21 cellular contexts compared by ENCODE assay signal in the genomic region with DNA sequence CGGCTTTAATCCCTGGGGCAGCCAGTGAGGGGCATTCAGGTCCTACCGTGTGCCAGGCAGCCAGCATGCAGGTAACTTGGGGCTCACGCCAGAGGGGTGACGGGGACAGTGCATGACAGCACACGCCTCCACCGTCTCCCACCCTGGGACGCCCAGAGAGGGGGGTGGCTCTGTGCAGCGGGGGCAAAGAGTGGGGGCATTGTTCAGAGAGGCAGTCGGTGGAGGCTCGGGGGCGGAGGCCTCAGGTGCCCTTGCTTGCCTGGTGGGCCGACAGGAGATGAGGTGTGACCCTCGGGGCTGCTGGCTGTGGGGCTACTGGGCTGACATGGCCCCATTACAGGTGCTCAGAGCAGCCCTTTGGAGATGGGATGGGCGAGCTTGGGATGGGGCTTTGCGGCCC. TPM values are rescaled to one million over a fixed set of nuclear protein-coding genes. Genes with fewer than 3 reads are reported as not detected.
DNase-seq lines count a peak whose midpoint lies in the region; ATAC-seq, FAIRE-seq and TF ChIP-seq lines count a peak whose summit lies in the region.
"Had no signal": no experiment of that assay in that cellular context is flagged by ENCODE, and none has a peak within 500 bp of the region (broad histone marks: within the 10 kb centered on the region; RNA-seq: fewer than 3 reads in every experiment).

No MANE protein-coding gene starts in this region.

- H3K36me3 ChIP-seq in HepG2 (replicated peaks in 1 of 2; ENCODE audit: control insufficient read depth in 1 of 2, insufficient read depth in 2 of 2, low read length in 2 of 2), result peaks cover 17 to 44% of the 10 kb centered on the region in 2 experiments; a peak in 4 of 5 replicates
- H3K36me3 ChIP-seq in right lobe of liver, result peaks cover 0 to 49% (median 4%) of the 10 kb centered on the region in 4 donors
- peaks cover 21% of the 10 kb centered on the region for H3K36me3 ChIP-seq in RWPE2 (ENCODE audit: low read depth)
- peaks cover 26% of the 10 kb centered on the region for H3K36me3 ChIP-seq in osteoblast (ENCODE audit: insufficient read depth, low read length)
- H3K36me3 ChIP-seq in upper lobe of right lung, result peaks cover 58% of the 10 kb centered on the region

- no peaks in the 10 kb centered on the region for H3K79me2 ChIP-seq in HepG2 (ENCODE audit: insufficient read depth, low read length)
- no peaks in the 10 kb centered on the region for H3K79me2 ChIP-seq in osteoblast (ENCODE audit: insufficient read depth, low read length)

- no peak for DNase-seq in HepG2 (ENCODE audit: low spot score)
- DNase-seq in right lobe of liver, result no peak
- DNase-seq in RWPE2 (ENCODE audit: low spot score), result peak; percentile 39
- peak; percentile 32 for DNase-seq in osteoblast (ENCODE audit: insufficient read length, low spot score, missing footprints)
- no peak for DNase-seq in upper lobe of right lung
- no peak for DNase-seq in KG1 (lab: John Stamatoyannopoulos, UW)
- DNase-seq in activated naive CD8-positive, alpha-beta T cell treated with anti-CD3 and anti-CD28 coated beads for 36 hours, result no peak
- DNase-seq: Caco-2; CD4-positive, CD25-positive, alpha-beta regulatory T cell; CD8-positive, alpha-beta T cell; DMS153; DND-41; GOT3; HCEC 1CT had no signal

- no peak for ATAC-seq in HepG2
- no peak for ATAC-seq in right lobe of liver
- ATAC-seq in RWPE2 (ENCODE audit: low read depth), result no peak
- ATAC-seq in upper lobe of right lung, result no peak
- ATAC-seq: CD8-positive, alpha-beta T cell had no signal

- no TSS peak for BruUV-seq in HepG2 (replicated peaks; lab: Mats Ljungman, UMichigan)

- POLR2A ChIA-PET in HepG2 (lab: Yijun Ruan, JAX), result no interaction called here

- H3K27me3 Mint-ChIP-seq in activated naive CD8-positive, alpha-beta T cell treated with anti-CD3 and anti-CD28 coated beads for 36 hours, result no peaks in the 10 kb centered on the region
- H3K27me3 Mint-ChIP-seq: CD4-positive, CD25-positive, alpha-beta regulatory T cell had no signal

- 98% methylated on average over 14 of the region's 15 CpGs for WGBS in HepG2 (ENCODE audit: low lambda C conversion rate)
- WGBS in right lobe of liver (ENCODE audit: insufficient coverage, low coverage, low lambda C conversion rate, missing lambda C conversion rate), result 94% methylated on average over 2 of the region's 15 CpGs

- H2AFZ ChIP-seq in HepG2 (ENCODE audit: low read length) (no peak overlapping the region), osteoblast (ENCODE audit: low read length) (no peak overlapping the region)

- H3K4me3 Mint-ChIP-seq in activated naive CD8-positive, alpha-beta T cell treated with anti-CD3 and anti-CD28 coated beads for 36 hours, result no peak overlapping the region
- H3K4me3 Mint-ChIP-seq: CD4-positive, CD25-positive, alpha-beta regulatory T cell; CD8-positive, alpha-beta T cell had no signal

- no peak overlapping the region for H3K9ac ChIP-seq in HepG2 (ENCODE audit: insufficient read depth, low read depth, low read length)

- TF ChIP-seq POLR2A in HepG2 (IDR thresholded peaks at IDR 0.05; ENCODE audit: insufficient read depth in 1 of 2, low read depth in 2 of 2, low read length in 2 of 2), result no peak
- TF ChIP-seq POLR2A in right lobe of liver (IDR thresholded peaks at IDR 0.05), result no peak

- no peaks in the 10 kb centered on the region for H3K36me3 Mint-ChIP-seq in activated naive CD8-positive, alpha-beta T cell treated with anti-CD3 and anti-CD28 coated beads for 36 hours

- H3K9me3 Mint-ChIP-seq in activated naive CD8-positive, alpha-beta T cell treated with anti-CD3 and anti-CD28 coated beads for 36 hours, result no peaks in the 10 kb centered on the region
- H3K9me3 Mint-ChIP-seq: CD4-positive, CD25-positive, alpha-beta regulatory T cell; CD8-positive, alpha-beta T cell had no signal

- CTCF ChIA-PET in HepG2 (lab: Yijun Ruan, JAX; ENCODE audit: low intra/inter-chr PET ratio, low total read pairs), result no interaction called here

- no peak overlapping the region for H3K4me2 ChIP-seq in HepG2 (ENCODE audit: low read depth, low read length)
- H3K4me2 ChIP-seq in osteoblast (ENCODE audit: insufficient read depth, low read length), result no peak overlapping the region

- no peaks in the 10 kb centered on the region for H3K9me3 ChIP-seq in HepG2 (ENCODE audit: low read length)
- H3K9me3 ChIP-seq in right lobe of liver, result no peaks in the 10 kb centered on the region
- H3K9me3 ChIP-seq in RWPE2 (ENCODE audit: severe bottlenecking), result no peaks in the 10 kb centered on the region
- no peaks in the 10 kb centered on the region for H3K9me3 ChIP-seq in osteoblast (ENCODE audit: low read depth, low read length)
- no peaks in the 10 kb centered on the region for H3K9me3 ChIP-seq in upper lobe of right lung
- H3K9me3 ChIP-seq: Caco-2 had no signal

- H3K4me1 Mint-ChIP-seq in activated naive CD8-positive, alpha-beta T cell treated with anti-CD3 and anti-CD28 coated beads for 36 hours, result no peaks in the 10 kb centered on the region
- H3K4me1 Mint-ChIP-seq: CD4-positive, CD25-positive, alpha-beta regulatory T cell had no signal

- FAIRE-seq in HepG2 (lab: Jason Lieb, UNC), result no peak
- FAIRE-seq: G401.6, GM12892, H54 had no signal

- no peaks in the 10 kb centered on the region for H4K20me1 ChIP-seq in HepG2 (ENCODE audit: insufficient read depth, low read length)
- H4K20me1 ChIP-seq in osteoblast (ENCODE audit: insufficient read depth, low read length), result no peaks in the 10 kb centered on the region

- no peak for TF ChIP-seq RAD21 in HepG2 (CRISPR knock-in tag; IDR thresholded peaks at IDR 0.05)

- TF ChIP-seq EP300 in HepG2 (IDR thresholded peaks at IDR 0.05; ENCODE audit: low read depth in 2 of 2, low read length in 2 of 2) (no peak), HepG2 (CRISPR knock-in tag; IDR thresholded peaks at IDR 0.05; ENCODE audit: borderline replicate concordance) (no peak)

- TF ChIP-seq CTCF in HepG2 (CRISPR knock-in tag; IDR thresholded peaks at IDR 0.05), result no peak
- no peak for TF ChIP-seq CTCF in right lobe of liver (IDR thresholded peaks at IDR 0.05)
- no peak for TF ChIP-seq CTCF in RWPE2 (IDR thresholded peaks at IDR 0.05; ENCODE audit: poor library complexity, severe bottlenecking)
- no peak for TF ChIP-seq CTCF in osteoblast (IDR thresholded peaks at IDR 0.05; ENCODE audit: extremely low read depth, low read depth, low read length)
- TF ChIP-seq CTCF in upper lobe of right lung (IDR thresholded peaks at IDR 0.05), result no peak

- H3K4me3 ChIP-seq in HepG2 (replicated peaks in 1 of 3; ENCODE audit: insufficient read depth in 1 of 3, low read depth in 2 of 3, low read length in 3 of 3) (no peak overlapping the region), right lobe of liver (no peak overlapping the region), RWPE2 (ENCODE audit: severe bottlenecking) (no peak overlapping the region), osteoblast (ENCODE audit: insufficient read depth, low read length) (no peak overlapping the region), upper lobe of right lung (no peak overlapping the region)

- no peak overlapping the region for H3K27ac ChIP-seq in HepG2 (ENCODE audit: extremely low read length, insufficient read depth, low read length)
- no peak overlapping the region for H3K27ac ChIP-seq in right lobe of liver
- H3K27ac ChIP-seq in RWPE2 (ENCODE audit: poor library complexity, severe bottlenecking), result no peak overlapping the region
- H3K27ac ChIP-seq in osteoblast (ENCODE audit: low read depth, low read length), result no peak overlapping the region
- H3K27ac ChIP-seq in upper lobe of right lung, result no peak overlapping the region
- H3K27ac ChIP-seq: C4-2B had no signal

- H3K27me3 ChIP-seq in HepG2 (ENCODE audit: control insufficient read depth in 1 of 2, insufficient read depth in 2 of 2, low read length in 2 of 2) (no peaks in the 10 kb centered on the region), right lobe of liver (no peaks in the 10 kb centered on the region), RWPE2 (ENCODE audit: insufficient read depth, poor library complexity, severe bottlenecking) (no peaks in the 10 kb centered on the region), osteoblast (ENCODE audit: insufficient read depth, low read length) (no peaks in the 10 kb centered on the region), upper lobe of right lung (no peaks in the 10 kb centered on the region)

- in situ Hi-C loops in HepG2 (cut with HindIII; ENCODE audit: extremely low pct_ligation_motif_present, low pct_unique_long_range_greater_than_20kb), result no loop called here

- intact Hi-C loops in HepG2 (cut with micrococcal nuclease; ENCODE audit: unreplicated experiment), result no loop called here
- intact Hi-C loops in right lobe of liver (cut with DNase I), result loop anchor here in 1 of 2 donors (10.0 kb wide), 1 partner anchor 235 kb away; no protein-coding TSS in a partner anchor
- intact Hi-C loops in upper lobe of right lung (cut with DNase I), result no loop called here

- no peak overlapping the region for H3K27ac Mint-ChIP-seq in activated naive CD8-positive, alpha-beta T cell treated with anti-CD3 and anti-CD28 coated beads for 36 hours
- H3K27ac Mint-ChIP-seq: CD8-positive, alpha-beta T cell had no signal

- no peaks in the 10 kb centered on the region for H3K4me1 ChIP-seq in HepG2 (ENCODE audit: insufficient read depth, low read length)
- H3K4me1 ChIP-seq in right lobe of liver, result no peaks in the 10 kb centered on the region
- H3K4me1 ChIP-seq in RWPE2 (ENCODE audit: insufficient read depth, poor library complexity, severe bottlenecking), result no peaks in the 10 kb centered on the region
- H3K4me1 ChIP-seq in osteoblast (ENCODE audit: insufficient read depth, low read length), result no peaks in the 10 kb centered on the region
- H3K4me1 ChIP-seq in upper lobe of right lung, result no peaks in the 10 kb centered on the region
- H3K4me1 ChIP-seq: Caco-2 had no signal

RNA-seq across cellular contexts. Expression of a gene that starts 18.4 kb away (rescaled TPM):
- total RNA-seq in HepG2 (2016; rRNA removed; fragmentation: Illumina TruSeq; extraction: Trizol) (0.80 and 1.3 TPM in 2 replicates), right lobe of liver (10 to 100 TPM; 28.4 to 51.2 (median 39.3) TPM), osteoblast (under 0.01 TPM in 2 replicates), upper lobe of right lung (4.1 TPM)
- total RNA-seq in HepG2 (2016; cell fraction: cytosol; rRNA removed; fragmentation: Illumina TruSeq; extraction: Trizol; ENCODE audit: low read depth), result 1.2 and 1.4 TPM in 2 replicates
- 0.68 and 1.3 TPM in 2 replicates for total RNA-seq in HepG2 (2016; cell fraction: insoluble cytoplasmic fraction; rRNA removed; fragmentation: Illumina TruSeq; extraction: Trizol)
- 0.12 and 0.21 TPM in 2 replicates for total RNA-seq in HepG2 (2016; cell fraction: membrane; rRNA removed; fragmentation: Illumina TruSeq; extraction: Trizol)
- total RNA-seq in HepG2 (2016; cell fraction: nucleus; rRNA removed; fragmentation: Illumina TruSeq; extraction: Trizol), result 1.0 and 1.1 TPM in 2 replicates
- 1.1 and 1.9 TPM in 2 replicates for polyA plus RNA-seq in HepG2 (2011; rRNA removed)
- polyA plus RNA-seq in HepG2 (2011; cell fraction: cytosol; rRNA removed), result 0.72 and 0.76 TPM in 2 replicates
- polyA plus RNA-seq in HepG2 (2011; cell fraction: nucleus; rRNA removed), result 12.5 and 14.8 TPM in 2 replicates
- 0.82 and 1.4 TPM in 2 replicates for polyA plus RNA-seq in HepG2 (2012)
- 1.2 and 1.5 TPM in 2 replicates for polyA plus RNA-seq in HepG2 (2016; cell fraction: cytosol; fragmentation: Illumina TruSeq; extraction: Trizol; ENCODE audit: low read depth)
- polyA plus RNA-seq in HepG2 (2016; cell fraction: insoluble cytoplasmic fraction; fragmentation: Illumina TruSeq; extraction: Trizol; ENCODE audit: low read depth), result 0.48 and 0.53 TPM in 2 replicates
- 0.08 and 0.13 TPM in 2 replicates for polyA plus RNA-seq in HepG2 (2016; cell fraction: membrane; fragmentation: Illumina TruSeq; extraction: Trizol; ENCODE audit: low read depth)
- polyA plus RNA-seq in HepG2 (2016; cell fraction: nucleus; fragmentation: Illumina TruSeq; extraction: Trizol; ENCODE audit: insufficient read depth, low read depth), result 2.9 and 3.1 TPM in 2 replicates
- 0.19 and 0.78 TPM in 2 replicates for polyA minus RNA-seq in HepG2 (2011; rRNA and poly(A)+ RNA removed; ENCODE audit: low replicate concordance)
- 1.1 and 1.3 TPM in 2 replicates for polyA minus RNA-seq in HepG2 (2011; cell fraction: cytosol; rRNA and poly(A)+ RNA removed)
- polyA minus RNA-seq in HepG2 (2011; cell fraction: nucleus; rRNA and poly(A)+ RNA removed), result 1.0 and 1.6 TPM in 2 replicates
- total RNA-seq in activated naive CD8-positive, alpha-beta T cell treated with anti-CD3 and anti-CD28 coated beads for 36 hours, result not detected
- total RNA-seq: CD4-positive, CD25-positive, alpha-beta regulatory T cell had no signal

RNA-seq across cellular contexts. Expression of a gene that starts 27.8 kb away (rescaled TPM):
- total RNA-seq in HepG2 (2016; rRNA removed; fragmentation: Illumina TruSeq; extraction: Trizol), result 47.9 and 51.1 TPM in 2 replicates
- 7.5 and 8.8 TPM in 2 replicates for total RNA-seq in HepG2 (2016; cell fraction: cytosol; rRNA removed; fragmentation: Illumina TruSeq; extraction: Trizol; ENCODE audit: low read depth)
- total RNA-seq in HepG2 (2016; cell fraction: insoluble cytoplasmic fraction; rRNA removed; fragmentation: Illumina TruSeq; extraction: Trizol), result 38.9 and 55.4 TPM in 2 replicates
- 11.6 and 13.8 TPM in 2 replicates for total RNA-seq in HepG2 (2016; cell fraction: membrane; rRNA removed; fragmentation: Illumina TruSeq; extraction: Trizol)
- 29.4 and 31.2 TPM in 2 replicates for total RNA-seq in HepG2 (2016; cell fraction: nucleus; rRNA removed; fragmentation: Illumina TruSeq; extraction: Trizol)
- 20.0 and 26.0 TPM in 2 replicates for polyA plus RNA-seq in HepG2 (2011; rRNA removed)
- 11.0 and 22.9 TPM in 2 replicates for polyA plus RNA-seq in HepG2 (2011; cell fraction: cytosol; rRNA removed)
- polyA plus RNA-seq in HepG2 (2011; cell fraction: nucleus; rRNA removed), result 50.4 and 56.5 TPM in 2 replicates
- 20.9 and 29.2 TPM in 2 replicates for polyA plus RNA-seq in HepG2 (2012)
- 5.7 and 6.4 TPM in 2 replicates for polyA plus RNA-seq in HepG2 (2016; cell fraction: cytosol; fragmentation: Illumina TruSeq; extraction: Trizol; ENCODE audit: low read depth)
- polyA plus RNA-seq in HepG2 (2016; cell fraction: insoluble cytoplasmic fraction; fragmentation: Illumina TruSeq; extraction: Trizol; ENCODE audit: low read depth), result 59.0 and 65.1 TPM in 2 replicates
- 8.6 and 10.8 TPM in 2 replicates for polyA plus RNA-seq in HepG2 (2016; cell fraction: membrane; fragmentation: Illumina TruSeq; extraction: Trizol; ENCODE audit: low read depth)
- 76.7 and 79.6 TPM in 2 replicates for polyA plus RNA-seq in HepG2 (2016; cell fraction: nucleus; fragmentation: Illumina TruSeq; extraction: Trizol; ENCODE audit: insufficient read depth, low read depth)
- polyA minus RNA-seq in HepG2 (2011; rRNA and poly(A)+ RNA removed; ENCODE audit: low replicate concordance), result 12.6 and 23.4 TPM in 2 replicates
- 10.2 and 16.9 TPM in 2 replicates for polyA minus RNA-seq in HepG2 (2011; cell fraction: cytosol; rRNA and poly(A)+ RNA removed)
- 12.0 and 12.8 TPM in 2 replicates for polyA minus RNA-seq in HepG2 (2011; cell fraction: nucleus; rRNA and poly(A)+ RNA removed)
- total RNA-seq in right lobe of liver, result 10 to 100 TPM in 5 of 6 experiments, 1 to 10 TPM in 1; 8.4 to 16.3 (median 14.0) TPM
- 44.2 and 48.5 TPM in 2 replicates for total RNA-seq in osteoblast
- total RNA-seq in upper lobe of right lung, result 30.6 TPM
- 10 to 100 TPM; 45.5 to 47.0 TPM for total RNA-seq in activated naive CD8-positive, alpha-beta T cell treated with anti-CD3 and anti-CD28 coated beads for 36 hours

RNA-seq across cellular contexts. Expression of a gene that starts 35.2 kb away (rescaled TPM):
- 1.6 and 1.8 TPM in 2 replicates for total RNA-seq in HepG2 (2016; rRNA removed; fragmentation: Illumina TruSeq; extraction: Trizol)
- total RNA-seq in HepG2 (2016; cell fraction: cytosol; rRNA removed; fragmentation: Illumina TruSeq; extraction: Trizol; ENCODE audit: low read depth), result 0.35 and 0.40 TPM in 2 replicates
- total RNA-seq in HepG2 (2016; cell fraction: insoluble cytoplasmic fraction; rRNA removed; fragmentation: Illumina TruSeq; extraction: Trizol), result 0.94 and 1.8 TPM in 2 replicates
- 0.65 TPM in 2 replicates for total RNA-seq in HepG2 (2016; cell fraction: membrane; rRNA removed; fragmentation: Illumina TruSeq; extraction: Trizol)
- total RNA-seq in HepG2 (2016; cell fraction: nucleus; rRNA removed; fragmentation: Illumina TruSeq; extraction: Trizol), result 1.9 TPM in 2 replicates
- 4.8 and 6.3 TPM in 2 replicates for polyA plus RNA-seq in HepG2 (2011; rRNA removed)
- polyA plus RNA-seq in HepG2 (2011; cell fraction: cytosol; rRNA removed), result 1.6 and 1.9 TPM in 2 replicates
- polyA plus RNA-seq in HepG2 (2011; cell fraction: nucleus; rRNA removed), result 31.7 and 40.6 TPM in 2 replicates
- 1.9 and 2.0 TPM in 2 replicates for polyA plus RNA-seq in HepG2 (2012)
- 0.12 and 0.53 TPM in 2 replicates for polyA plus RNA-seq in HepG2 (2016; cell fraction: cytosol; fragmentation: Illumina TruSeq; extraction: Trizol; ENCODE audit: low read depth)
- polyA plus RNA-seq in HepG2 (2016; cell fraction: insoluble cytoplasmic fraction; fragmentation: Illumina TruSeq; extraction: Trizol; ENCODE audit: low read depth), result 0.77 and 1.4 TPM in 2 replicates
- 0.11 and 0.52 TPM in 2 replicates for polyA plus RNA-seq in HepG2 (2016; cell fraction: membrane; fragmentation: Illumina TruSeq; extraction: Trizol; ENCODE audit: low read depth)
- polyA plus RNA-seq in HepG2 (2016; cell fraction: nucleus; fragmentation: Illumina TruSeq; extraction: Trizol; ENCODE audit: insufficient read depth, low read depth), result 5.8 and 8.9 TPM in 2 replicates
- polyA minus RNA-seq in HepG2 (2011; rRNA and poly(A)+ RNA removed; ENCODE audit: low replicate concordance), result 0.47 and 3.5 TPM in 2 replicates
- polyA minus RNA-seq in HepG2 (2011; cell fraction: cytosol; rRNA and poly(A)+ RNA removed), result 0.97 and 0.99 TPM in 2 replicates
- 4.1 and 4.4 TPM in 2 replicates for polyA minus RNA-seq in HepG2 (2011; cell fraction: nucleus; rRNA and poly(A)+ RNA removed)
- 100 to 1,000 TPM in 4 of 6 experiments, 10 to 100 TPM in 2; 35.0 to 149 (median 117) TPM for total RNA-seq in right lobe of liver
- 0.36 TPM in 1 of 2 replicates, not detected in the other for total RNA-seq in osteoblast
- total RNA-seq in upper lobe of right lung, result 17.2 TPM
- total RNA-seq in activated naive CD8-positive, alpha-beta T cell treated with anti-CD3 and anti-CD28 coated beads for 36 hours, result under 1 TPM; 0.32 to 0.56 TPM
- total RNA-seq: A172; CD4-positive, CD25-positive, alpha-beta regulatory T cell had no signal
- polyA plus RNA-seq: BJ had no signal

RNA-seq across cellular contexts. Expression of a gene that starts 40.0 kb away (rescaled TPM):
- total RNA-seq in HepG2 (2016; rRNA removed; fragmentation: Illumina TruSeq; extraction: Trizol) (7.1 and 12.0 TPM in 2 replicates), right lobe of liver (1,000 to 10,000 TPM in 2 of 6 experiments, 100 to 1,000 TPM in 4; 331 to 1,334 (median 524) TPM), osteoblast (not detected in 2 replicates), upper lobe of right lung (15.9 TPM)
- total RNA-seq in HepG2 (2016; cell fraction: cytosol; rRNA removed; fragmentation: Illumina TruSeq; extraction: Trizol; ENCODE audit: low read depth), result 2.0 and 2.2 TPM in 2 replicates
- 5.8 and 13.0 TPM in 2 replicates for total RNA-seq in HepG2 (2016; cell fraction: insoluble cytoplasmic fraction; rRNA removed; fragmentation: Illumina TruSeq; extraction: Trizol)
- total RNA-seq in HepG2 (2016; cell fraction: membrane; rRNA removed; fragmentation: Illumina TruSeq; extraction: Trizol), result 4.2 and 4.7 TPM in 2 replicates
- total RNA-seq in HepG2 (2016; cell fraction: nucleus; rRNA removed; fragmentation: Illumina TruSeq; extraction: Trizol), result 10.2 and 12.3 TPM in 2 replicates
- polyA plus RNA-seq in HepG2 (2011; rRNA removed), result 39.3 and 48.9 TPM in 2 replicates
- 33.3 and 38.7 TPM in 2 replicates for polyA plus RNA-seq in HepG2 (2011; cell fraction: cytosol; rRNA removed)
- polyA plus RNA-seq in HepG2 (2011; cell fraction: nucleus; rRNA removed), result 12.1 and 16.5 TPM in 2 replicates
- polyA plus RNA-seq in HepG2 (2012), result 8.4 and 14.3 TPM in 2 replicates
- 2.4 and 2.6 TPM in 2 replicates for polyA plus RNA-seq in HepG2 (2016; cell fraction: cytosol; fragmentation: Illumina TruSeq; extraction: Trizol; ENCODE audit: low read depth)
- 6.6 and 8.6 TPM in 2 replicates for polyA plus RNA-seq in HepG2 (2016; cell fraction: insoluble cytoplasmic fraction; fragmentation: Illumina TruSeq; extraction: Trizol; ENCODE audit: low read depth)
- 4.2 and 4.9 TPM in 2 replicates for polyA plus RNA-seq in HepG2 (2016; cell fraction: membrane; fragmentation: Illumina TruSeq; extraction: Trizol; ENCODE audit: low read depth)
- 20.0 and 22.9 TPM in 2 replicates for polyA plus RNA-seq in HepG2 (2016; cell fraction: nucleus; fragmentation: Illumina TruSeq; extraction: Trizol; ENCODE audit: insufficient read depth, low read depth)
- polyA minus RNA-seq in HepG2 (2011; rRNA and poly(A)+ RNA removed; ENCODE audit: low replicate concordance), result 0.77 and 28.9 TPM in 2 replicates
- polyA minus RNA-seq in HepG2 (2011; cell fraction: cytosol; rRNA and poly(A)+ RNA removed), result 12.1 and 23.5 TPM in 2 replicates
- polyA minus RNA-seq in HepG2 (2011; cell fraction: nucleus; rRNA and poly(A)+ RNA removed), result 3.2 and 5.6 TPM in 2 replicates
- total RNA-seq in activated naive CD8-positive, alpha-beta T cell treated with anti-CD3 and anti-CD28 coated beads for 36 hours, result under 1 TPM; 0.19 to 0.38 TPM
- total RNA-seq: A673; CD8-positive, alpha-beta T cell had no signal

RNA-seq across cellular contexts. Expression of a gene that starts 42.3 kb away (rescaled TPM):
- 33.6 and 35.5 TPM in 2 replicates for total RNA-seq in HepG2 (2016; rRNA removed; fragmentation: Illumina TruSeq; extraction: Trizol)
- total RNA-seq in HepG2 (2016; cell fraction: cytosol; rRNA removed; fragmentation: Illumina TruSeq; extraction: Trizol; ENCODE audit: low read depth), result 82.0 and 89.5 TPM in 2 replicates
- 26.5 and 40.3 TPM in 2 replicates for total RNA-seq in HepG2 (2016; cell fraction: insoluble cytoplasmic fraction; rRNA removed; fragmentation: Illumina TruSeq; extraction: Trizol)
- 92.4 and 97.7 TPM in 2 replicates for total RNA-seq in HepG2 (2016; cell fraction: membrane; rRNA removed; fragmentation: Illumina TruSeq; extraction: Trizol)
- total RNA-seq in HepG2 (2016; cell fraction: nucleus; rRNA removed; fragmentation: Illumina TruSeq; extraction: Trizol), result 14.4 and 21.6 TPM in 2 replicates
- 34.9 and 44.2 TPM in 2 replicates for polyA plus RNA-seq in HepG2 (2011; rRNA removed)
- polyA plus RNA-seq in HepG2 (2011; cell fraction: cytosol; rRNA removed), result 33.0 and 55.5 TPM in 2 replicates
- polyA plus RNA-seq in HepG2 (2011; cell fraction: nucleus; rRNA removed), result 41.1 and 57.2 TPM in 2 replicates
- 24.9 and 32.9 TPM in 2 replicates for polyA plus RNA-seq in HepG2 (2012)
- 99.5 and 107 TPM in 2 replicates for polyA plus RNA-seq in HepG2 (2016; cell fraction: cytosol; fragmentation: Illumina TruSeq; extraction: Trizol; ENCODE audit: low read depth)
- polyA plus RNA-seq in HepG2 (2016; cell fraction: insoluble cytoplasmic fraction; fragmentation: Illumina TruSeq; extraction: Trizol; ENCODE audit: low read depth), result 35.2 and 44.8 TPM in 2 replicates
- 107 and 115 TPM in 2 replicates for polyA plus RNA-seq in HepG2 (2016; cell fraction: membrane; fragmentation: Illumina TruSeq; extraction: Trizol; ENCODE audit: low read depth)
- 46.4 and 52.3 TPM in 2 replicates for polyA plus RNA-seq in HepG2 (2016; cell fraction: nucleus; fragmentation: Illumina TruSeq; extraction: Trizol; ENCODE audit: insufficient read depth, low read depth)
- 27.9 and 43.0 TPM in 2 replicates for polyA minus RNA-seq in HepG2 (2011; rRNA and poly(A)+ RNA removed; ENCODE audit: low replicate concordance)
- 17.5 and 20.2 TPM in 2 replicates for polyA minus RNA-seq in HepG2 (2011; cell fraction: cytosol; rRNA and poly(A)+ RNA removed)
- 7.8 and 11.1 TPM in 2 replicates for polyA minus RNA-seq in HepG2 (2011; cell fraction: nucleus; rRNA and poly(A)+ RNA removed)
- 10 to 100 TPM; 47.2 to 79.1 (median 58.8) TPM for total RNA-seq in right lobe of liver
- total RNA-seq in osteoblast, result 120 and 136 TPM in 2 replicates
- total RNA-seq in upper lobe of right lung, result 113 TPM
- total RNA-seq in activated naive CD8-positive, alpha-beta T cell treated with anti-CD3 and anti-CD28 coated beads for 36 hours, result 10 to 100 TPM; 37.0 to 37.8 TPM

Comparison
In these comparisons a context has a peak if more than half of its experiments do, and no peak if none do; other contexts are left out.
1. DNase-seq: peak in RWPE2 (single experiment) and osteoblast (single experiment); none in HepG2 (single experiment), right lobe of liver (0 of 3), upper lobe of right lung (single experiment), KG1 (single experiment) and activated naive CD8-positive, alpha-beta T cell treated with anti-CD3 and anti-CD28 coated beads for 36 hours (single experiment).